ENCODE assay signal across 2 cellular contexts in the genomic region with DNA sequence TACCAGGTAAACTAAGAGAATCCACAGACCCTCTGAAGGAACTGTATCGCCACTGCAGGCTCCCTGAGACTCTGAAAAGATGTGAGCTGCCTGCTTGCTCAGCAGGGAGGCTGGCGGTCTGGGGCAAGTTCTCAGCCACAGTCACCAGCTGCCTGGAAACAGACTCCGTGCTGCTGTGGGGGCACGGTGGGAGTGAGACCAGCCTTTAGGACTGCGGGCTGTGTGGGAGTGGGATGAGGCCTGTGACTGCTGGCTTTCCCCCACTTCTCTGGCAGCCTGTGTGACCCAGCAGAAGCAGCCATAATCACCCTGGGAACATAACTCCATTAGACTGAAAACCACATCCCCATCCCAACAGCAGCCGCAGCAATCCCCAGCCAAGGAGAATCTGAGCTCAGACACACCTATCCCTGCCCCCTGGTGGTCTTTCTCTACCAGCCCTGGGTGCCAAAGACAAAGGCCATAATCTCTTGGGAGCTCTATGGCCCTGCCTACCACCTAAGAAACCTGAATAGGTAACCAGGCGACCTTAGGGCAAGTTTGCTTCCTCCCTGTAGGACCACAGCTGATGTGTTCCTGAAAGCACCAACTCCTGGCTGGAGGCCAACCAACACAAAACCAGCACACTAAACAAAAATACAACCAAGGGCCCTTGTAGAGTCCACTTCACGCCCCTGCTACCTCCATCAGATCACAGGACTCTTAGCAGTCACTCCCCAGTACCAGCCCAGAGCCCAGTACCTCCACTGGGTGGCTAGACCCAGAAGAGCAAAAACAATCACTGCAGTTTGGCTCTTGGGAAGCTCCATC.
TF ChIP-seq lines count a peak whose summit lies in the region.

No MANE protein-coding gene starts in this region.

TF ChIP-seq in A549, 52 proteins besides CTCF, POLR2A, EP300 and RAD21 (continued from another document):
- no peak for TF ChIP-seq RFX5 (IDR thresholded peaks at IDR 0.05)
- TF ChIP-seq HDAC2 (IDR thresholded peaks at IDR 0.05): no peak
- TF ChIP-seq NR3C1 (IDR thresholded peaks at IDR 0.05): no peak
- TF ChIP-seq ZSCAN20 (CRISPR knock-in tag; IDR thresholded peaks at IDR 0.05): no peak
- no peak for TF ChIP-seq ZFP36 (IDR thresholded peaks at IDR 0.05; ENCODE audit: borderline replicate concordance, partially characterized antibody)
- no peak for TF ChIP-seq RARB (CRISPR knock-in tag; IDR thresholded peaks at IDR 0.05)
- no peak for TF ChIP-seq ZNF302 (CRISPR knock-in tag; IDR thresholded peaks at IDR 0.05)
- TF ChIP-seq, protein P1, sequence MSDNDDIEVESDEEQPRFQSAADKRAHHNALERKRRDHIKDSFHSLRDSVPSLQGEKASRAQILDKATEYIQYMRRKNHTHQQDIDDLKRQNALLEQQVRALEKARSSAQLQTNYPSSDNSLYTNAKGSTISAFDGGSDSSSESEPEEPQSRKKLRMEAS (IDR thresholded peaks at IDR 0.05): no peak
- TF ChIP-seq JUNB (IDR thresholded peaks at IDR 0.05): no peak
- no peak for TF ChIP-seq EHMT2 (IDR thresholded peaks at IDR 0.05; ENCODE audit: low read depth)
TF ChIP-seq in A549: peak in this region for 0.

TF ChIP-seq in HEK293, 187 proteins besides CTCF, POLR2A, EP300 and RAD21 (continued from another document):
- TF ChIP-seq HOXC10 (CRISPR knock-in tag; IDR thresholded peaks at IDR 0.05) (no peak), ZNF561 (tag by site-specific recombination; IDR thresholded peaks at IDR 0.05; ENCODE audit: borderline replicate concordance) (no peak), ZNF354C (tag by site-specific recombination; IDR thresholded peaks at IDR 0.05; ENCODE audit: borderline replicate concordance, low read depth) (no peak), ZFHX2 (tag by site-specific recombination; conservative IDR thresholded peaks at IDR 0.05) (peak; percentile 58), MZF1 (tag by site-specific recombination; IDR thresholded peaks at IDR 0.05; ENCODE audit: borderline replicate concordance) (peak; percentile 66; the same call in 1 of the 2 replicates), ZNF658 (tag by site-specific recombination; IDR thresholded peaks at IDR 0.05) (no peak), ZSCAN23 (tag by site-specific recombination; IDR thresholded peaks at IDR 0.05) (no peak), ZNF473 (tag by site-specific recombination; IDR thresholded peaks at IDR 0.05) (no peak), PRDM1 (tag by site-specific recombination; IDR thresholded peaks at IDR 0.05) (no peak), ZNF404 (tag by site-specific recombination; IDR thresholded peaks at IDR 0.05) (no peak), ZNF664 (tag by site-specific recombination; IDR thresholded peaks at IDR 0.05) (no peak), YY2 (tag by site-specific recombination; IDR thresholded peaks at IDR 0.05) (no peak), ZNF2 (tag by site-specific recombination; IDR thresholded peaks at IDR 0.05) (no peak), ZIC2 (tag by site-specific recombination; IDR thresholded peaks at IDR 0.05) (peak; percentile 8; the same call in 1 of the 2 replicates), ZNF19 (tag by site-specific recombination; IDR thresholded peaks at IDR 0.05; ENCODE audit: low read depth) (no peak), ZNF837 (tag by site-specific recombination; IDR thresholded peaks at IDR 0.05) (no peak), ZNF610 (tag by site-specific recombination; IDR thresholded peaks at IDR 0.05; ENCODE audit: borderline replicate concordance) (no peak)
- TF ChIP-seq, protein P2, sequence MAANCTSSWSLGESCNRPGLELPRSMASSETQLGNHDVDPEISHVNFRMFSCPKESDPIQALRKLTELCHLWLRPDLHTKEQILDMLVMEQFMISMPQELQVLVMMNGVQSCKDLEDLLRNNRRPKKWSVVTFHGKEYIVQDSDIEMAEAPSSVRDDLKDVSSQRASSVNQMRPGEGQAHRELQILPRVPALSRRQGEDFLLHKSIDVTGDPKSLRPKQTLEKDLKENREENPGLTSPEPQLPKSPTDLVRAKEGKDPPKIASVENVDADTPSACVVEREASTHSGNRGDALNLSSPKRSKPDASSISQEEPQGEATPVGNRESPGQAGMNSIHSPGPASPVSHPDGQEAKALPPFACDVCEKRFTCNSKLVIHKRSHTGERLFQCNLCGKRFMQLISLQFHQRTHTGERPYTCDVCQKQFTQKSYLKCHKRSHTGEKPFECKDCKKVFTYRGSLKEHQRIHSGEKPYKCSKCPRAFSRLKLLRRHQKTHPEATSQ (tag by site-specific recombination; IDR thresholded peaks at IDR 0.05): no peak
- TF ChIP-seq, protein P3, sequence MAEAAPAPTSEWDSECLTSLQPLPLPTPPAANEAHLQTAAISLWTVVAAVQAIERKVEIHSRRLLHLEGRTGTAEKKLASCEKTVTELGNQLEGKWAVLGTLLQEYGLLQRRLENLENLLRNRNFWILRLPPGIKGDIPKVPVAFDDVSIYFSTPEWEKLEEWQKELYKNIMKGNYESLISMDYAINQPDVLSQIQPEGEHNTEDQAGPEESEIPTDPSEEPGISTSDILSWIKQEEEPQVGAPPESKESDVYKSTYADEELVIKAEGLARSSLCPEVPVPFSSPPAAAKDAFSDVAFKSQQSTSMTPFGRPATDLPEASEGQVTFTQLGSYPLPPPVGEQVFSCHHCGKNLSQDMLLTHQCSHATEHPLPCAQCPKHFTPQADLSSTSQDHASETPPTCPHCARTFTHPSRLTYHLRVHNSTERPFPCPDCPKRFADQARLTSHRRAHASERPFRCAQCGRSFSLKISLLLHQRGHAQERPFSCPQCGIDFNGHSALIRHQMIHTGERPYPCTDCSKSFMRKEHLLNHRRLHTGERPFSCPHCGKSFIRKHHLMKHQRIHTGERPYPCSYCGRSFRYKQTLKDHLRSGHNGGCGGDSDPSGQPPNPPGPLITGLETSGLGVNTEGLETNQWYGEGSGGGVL (tag by site-specific recombination; IDR thresholded peaks at IDR 0.05): peak; percentile 47
- TF ChIP-seq, protein P4, sequence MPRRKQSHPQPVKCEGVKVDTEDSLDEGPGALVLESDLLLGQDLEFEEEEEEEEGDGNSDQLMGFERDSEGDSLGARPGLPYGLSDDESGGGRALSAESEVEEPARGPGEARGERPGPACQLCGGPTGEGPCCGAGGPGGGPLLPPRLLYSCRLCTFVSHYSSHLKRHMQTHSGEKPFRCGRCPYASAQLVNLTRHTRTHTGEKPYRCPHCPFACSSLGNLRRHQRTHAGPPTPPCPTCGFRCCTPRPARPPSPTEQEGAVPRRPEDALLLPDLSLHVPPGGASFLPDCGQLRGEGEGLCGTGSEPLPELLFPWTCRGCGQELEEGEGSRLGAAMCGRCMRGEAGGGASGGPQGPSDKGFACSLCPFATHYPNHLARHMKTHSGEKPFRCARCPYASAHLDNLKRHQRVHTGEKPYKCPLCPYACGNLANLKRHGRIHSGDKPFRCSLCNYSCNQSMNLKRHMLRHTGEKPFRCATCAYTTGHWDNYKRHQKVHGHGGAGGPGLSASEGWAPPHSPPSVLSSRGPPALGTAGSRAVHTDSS (tag by site-specific recombination; IDR thresholded peaks at IDR 0.05): no peak
- TF ChIP-seq, protein P5, sequence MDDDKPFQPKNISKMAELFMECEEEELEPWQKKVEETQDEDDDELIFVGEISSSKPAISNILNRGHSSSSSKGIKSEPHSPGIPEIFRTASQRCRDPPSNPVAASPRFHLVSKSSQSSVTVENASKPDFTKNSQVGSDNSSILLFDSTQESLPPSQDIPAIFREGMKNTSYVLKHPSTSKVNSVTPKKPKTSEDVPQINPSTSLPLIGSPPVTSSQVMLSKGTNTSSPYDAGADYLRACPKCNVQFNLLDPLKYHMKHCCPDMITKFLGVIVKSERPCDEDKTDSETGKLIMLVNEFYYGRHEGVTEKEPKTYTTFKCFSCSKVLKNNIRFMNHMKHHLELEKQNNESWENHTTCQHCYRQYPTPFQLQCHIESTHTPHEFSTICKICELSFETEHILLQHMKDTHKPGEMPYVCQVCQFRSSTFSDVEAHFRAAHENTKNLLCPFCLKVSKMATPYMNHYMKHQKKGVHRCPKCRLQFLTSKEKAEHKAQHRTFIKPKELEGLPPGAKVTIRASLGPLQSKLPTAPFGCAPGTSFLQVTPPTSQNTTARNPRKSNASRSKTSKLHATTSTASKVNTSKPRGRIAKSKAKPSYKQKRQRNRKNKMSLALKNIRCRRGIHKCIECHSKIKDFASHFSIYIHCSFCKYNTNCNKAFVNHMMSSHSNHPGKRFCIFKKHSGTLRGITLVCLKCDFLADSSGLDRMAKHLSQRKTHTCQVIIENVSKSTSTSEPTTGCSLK (tag by site-specific recombination; IDR thresholded peaks at IDR 0.05): no peak
- TF ChIP-seq, protein P6, sequence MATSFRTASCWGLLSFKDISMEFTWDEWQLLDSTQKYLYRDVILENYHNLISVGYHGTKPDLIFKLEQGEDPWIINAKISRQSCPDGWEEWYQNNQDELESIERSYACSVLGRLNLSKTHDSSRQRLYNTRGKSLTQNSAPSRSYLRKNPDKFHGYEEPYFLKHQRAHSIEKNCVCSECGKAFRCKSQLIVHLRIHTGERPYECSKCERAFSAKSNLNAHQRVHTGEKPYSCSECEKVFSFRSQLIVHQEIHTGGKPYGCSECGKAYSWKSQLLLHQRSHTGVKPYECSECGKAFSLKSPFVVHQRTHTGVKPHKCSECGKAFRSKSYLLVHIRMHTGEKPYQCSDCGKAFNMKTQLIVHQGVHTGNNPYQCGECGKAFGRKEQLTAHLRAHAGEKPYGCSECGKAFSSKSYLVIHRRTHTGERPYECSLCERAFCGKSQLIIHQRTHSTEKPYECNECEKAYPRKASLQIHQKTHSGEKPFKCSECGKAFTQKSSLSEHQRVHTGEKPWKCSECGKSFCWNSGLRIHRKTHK (tag by site-specific recombination; IDR thresholded peaks at IDR 0.05): no peak
- TF ChIP-seq, protein P7, sequence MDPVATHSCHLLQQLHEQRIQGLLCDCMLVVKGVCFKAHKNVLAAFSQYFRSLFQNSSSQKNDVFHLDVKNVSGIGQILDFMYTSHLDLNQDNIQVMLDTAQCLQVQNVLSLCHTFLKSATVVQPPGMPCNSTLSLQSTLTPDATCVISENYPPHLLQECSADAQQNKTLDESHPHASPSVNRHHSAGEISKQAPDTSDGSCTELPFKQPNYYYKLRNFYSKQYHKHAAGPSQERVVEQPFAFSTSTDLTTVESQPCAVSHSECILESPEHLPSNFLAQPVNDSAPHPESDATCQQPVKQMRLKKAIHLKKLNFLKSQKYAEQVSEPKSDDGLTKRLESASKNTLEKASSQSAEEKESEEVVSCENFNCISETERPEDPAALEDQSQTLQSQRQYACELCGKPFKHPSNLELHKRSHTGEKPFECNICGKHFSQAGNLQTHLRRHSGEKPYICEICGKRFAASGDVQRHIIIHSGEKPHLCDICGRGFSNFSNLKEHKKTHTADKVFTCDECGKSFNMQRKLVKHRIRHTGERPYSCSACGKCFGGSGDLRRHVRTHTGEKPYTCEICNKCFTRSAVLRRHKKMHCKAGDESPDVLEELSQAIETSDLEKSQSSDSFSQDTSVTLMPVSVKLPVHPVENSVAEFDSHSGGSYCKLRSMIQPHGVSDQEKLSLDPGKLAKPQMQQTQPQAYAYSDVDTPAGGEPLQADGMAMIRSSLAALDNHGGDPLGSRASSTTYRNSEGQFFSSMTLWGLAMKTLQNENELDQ (tag by site-specific recombination; IDR thresholded peaks at IDR 0.05; ENCODE audit: low read depth): no peak
TF ChIP-seq in HEK293: peak in this region for 4.
